16 cellular contexts compared by ENCODE assay signal in genomic region chr15:75656331-75656730, GRCh38. TPM values are rescaled to one million over a fixed set of nuclear protein-coding genes. Genes with fewer than 3 reads are reported as not detected.
A peak's percentile ranks its signal among the peaks of the same experiment; 100 is the strongest.
DNase-seq lines count a peak whose midpoint lies in the region; ATAC-seq, FAIRE-seq and TF ChIP-seq lines count a peak whose summit lies in the region.
"Had no signal": no experiment of that assay in that cellular context is flagged by ENCODE, and none has a peak within 500 bp of the region (broad histone marks: within the 10 kb centered on the region; RNA-seq: fewer than 3 reads in every experiment).

No MANE protein-coding gene starts in this region.

- H3K14ac ChIP-seq in neuronal stem cell (ENCODE audit: low read length), result no peak overlapping the region

- H4K20me1 ChIP-seq in astrocyte (ENCODE audit: insufficient read depth, low read length), result peaks cover 73% of the 10 kb centered on the region

- no peak overlapping the region for H2AK5ac ChIP-seq in neuronal stem cell (ENCODE audit: low read depth, low read length)

- ATAC-seq in left cardiac atrium (no peak), upper lobe of right lung (no peak)

- H3K79me1 ChIP-seq in neuronal stem cell (ENCODE audit: low read depth, low read length), result peaks cover 13% of the 10 kb centered on the region

- TF ChIP-seq EP300 in ovary (IDR thresholded peaks at IDR 0.05), result no peak

- CTCF ChIA-PET in HEK293T (lab: Yijun Ruan, JAX), result no interaction called here

- H3K4me3 ChIP-seq in astrocyte (ENCODE audit: insufficient read depth, low read depth, low read length) (no peak overlapping the region), neuronal stem cell (ENCODE audit: low read length in 2 of 2) (no peak overlapping the region), upper lobe of right lung (no peak overlapping the region), ovary (no peak overlapping the region)
- H3K4me3 ChIP-seq: BLaER1 treated with 17β-estradiol and CSF1 and Interleukin-3, amounts not matched to agents 10 nM and 100 nM had no signal

- H3K36me3 ChIP-seq in astrocyte (ENCODE audit: insufficient read depth, low read length) (peaks cover 4% of the 10 kb centered on the region), neuronal stem cell (replicated peaks in 1 of 2; ENCODE audit: control insufficient read depth in 2 of 2, insufficient read depth in 2 of 2, low read length in 2 of 2) (peaks cover 27 to 84% of the 10 kb centered on the region in 2 donors), upper lobe of right lung (peaks cover 35% of the 10 kb centered on the region), ovary (no peaks in the 10 kb centered on the region)

- no peak overlapping the region for H4K8ac ChIP-seq in neuronal stem cell (ENCODE audit: low read depth, low read length)

- intact Hi-C loops in cardiac septum (cut with DNase I) (no loop called here), left cardiac atrium (cut with DNase I) (no loop called here), upper lobe of right lung (cut with DNase I) (no loop called here), ovary (cut with DNase I) (no loop called here)

- H3K4ac ChIP-seq in neuronal stem cell (ENCODE audit: low read length), result no peak overlapping the region

- no peak overlapping the region for H3K27ac Mint-ChIP-seq in astrocyte (ENCODE audit: unreplicated experiment)

- H3K27ac ChIP-seq in astrocyte (ENCODE audit: low read depth, low read length), result no peak overlapping the region
- no peak overlapping the region for H3K27ac ChIP-seq in neuronal stem cell (replicated peaks; ENCODE audit: low read length)
- no peak overlapping the region for H3K27ac ChIP-seq in upper lobe of right lung
- no peak overlapping the region for H3K27ac ChIP-seq in ovary
- H3K27ac ChIP-seq: BLaER1 treated with 17β-estradiol and CSF1 and Interleukin-3, amounts not matched to agents 10 nM and 100 nM had no signal

- peak overlapping the region; percentile 35 for H3K4me3 Mint-ChIP-seq in astrocyte (ENCODE audit: unreplicated experiment)
- H3K4me3 Mint-ChIP-seq: CD4-positive, CD25-positive, alpha-beta regulatory T cell had no signal

- H2BK15ac ChIP-seq in neuronal stem cell (ENCODE audit: low read length), result no peak overlapping the region

- H3K9me3 Mint-ChIP-seq in astrocyte (ENCODE audit: unreplicated experiment), result no peaks in the 10 kb centered on the region
- H3K9me3 Mint-ChIP-seq: CD4-positive, CD25-positive, alpha-beta regulatory T cell had no signal

- POLR2A ChIA-PET in HEK293T (lab: Yijun Ruan, JAX), result no interaction called here

- WGBS in neuronal stem cell (ENCODE audit: extremely low coverage in 2 of 2, insufficient read length in 2 of 2, insufficient replicate concordance in 1 of 2), 2 donors, result no CpG with 5 or more reads among the region's 5 CpGs
- 92 to 96% (median 95%) methylated on average over 5 of the region's 5 CpGs for WGBS in ovary, 3 donors

- H2BK5ac ChIP-seq in neuronal stem cell (ENCODE audit: low read length), result no peak overlapping the region

- H3K4me1 ChIP-seq in astrocyte (ENCODE audit: insufficient read depth, low read length), result peaks cover 29% of the 10 kb centered on the region
- H3K4me1 ChIP-seq in neuronal stem cell (ENCODE audit: control insufficient read depth in 2 of 2, insufficient read depth in 1 of 2, low read depth in 1 of 2, low read length in 2 of 2), result peaks cover 17 to 23% of the 10 kb centered on the region in 2 donors
- H3K4me1 ChIP-seq in upper lobe of right lung, result peaks cover 52% of the 10 kb centered on the region
- H3K4me1 ChIP-seq in ovary (ENCODE audit: insufficient read depth), result peaks cover 34% of the 10 kb centered on the region

- no peak overlapping the region for H2AFZ ChIP-seq in astrocyte (ENCODE audit: low read depth, low read length)
- H2AFZ ChIP-seq in neuronal stem cell (ENCODE audit: low read length), result no peak overlapping the region

- no peak for TF ChIP-seq POLR2A in ovary (IDR thresholded peaks at IDR 0.05)

- H2BK12ac ChIP-seq in neuronal stem cell (ENCODE audit: low read length), result no peak overlapping the region

- H3K27me3 ChIP-seq in astrocyte (ENCODE audit: insufficient read depth, low read length) (no peaks in the 10 kb centered on the region), neuronal stem cell (ENCODE audit: control insufficient read depth in 3 of 3, insufficient read depth in 3 of 3, low read depth in 1 of 3, low read length in 3 of 3) (no peaks in the 10 kb centered on the region), upper lobe of right lung (no peaks in the 10 kb centered on the region), ovary (no peaks in the 10 kb centered on the region)
- H3K27me3 ChIP-seq: BLaER1 treated with 17β-estradiol and CSF1 and Interleukin-3, amounts not matched to agents 10 nM and 100 nM had no signal

- no peak for TF ChIP-seq CTCF in astrocyte (IDR thresholded peaks at IDR 0.05; ENCODE audit: insufficient read depth, low read depth, low read length)
- no peak for TF ChIP-seq CTCF in upper lobe of right lung (IDR thresholded peaks at IDR 0.05)
- no peak for TF ChIP-seq CTCF in ovary (IDR thresholded peaks at IDR 0.05)

- peaks cover 34% of the 10 kb centered on the region for H3K4me1 Mint-ChIP-seq in astrocyte (ENCODE audit: low read depth, unreplicated experiment)

- no peak for FAIRE-seq in astrocyte (lab: Jason Lieb, UNC)
- FAIRE-seq: H1 had no signal

- DNase-seq in cardiac septum (ENCODE audit: low spot score) (peak; percentile 53), left cardiac atrium (no peak), astrocyte (ENCODE audit: low read depth) (no peak), neuronal stem cell (ENCODE audit: low spot score) (no peak), upper lobe of right lung (peak; percentile 41), NCI-H446 (lab: John Stamatoyannopoulos, UW) (no peak), HEK293T (ENCODE audit: extremely low spot score) (no peak), ovary (no peak)
- DNase-seq: ACHN; Calu3; CD4-positive, CD25-positive, alpha-beta regulatory T cell; DMS 273 treated with DMSO at 0.1 percent for 48 hours; HCEC 1CT; IMR-90 had no signal

- no peak overlapping the region for H3K9ac ChIP-seq in astrocyte (ENCODE audit: low read length)
- peak overlapping the region; percentile 35 for H3K9ac ChIP-seq in neuronal stem cell (ENCODE audit: low read depth, low read length, poor library complexity)
- H3K9ac ChIP-seq: BLaER1 treated with 17β-estradiol and CSF1 and Interleukin-3, amounts not matched to agents 10 nM and 100 nM had no signal

- H3K27me3 Mint-ChIP-seq in astrocyte (ENCODE audit: low read depth, unreplicated experiment), result no peaks in the 10 kb centered on the region
- H3K27me3 Mint-ChIP-seq: CD4-positive, CD25-positive, alpha-beta regulatory T cell had no signal

- peaks cover 19% of the 10 kb centered on the region for H3K36me3 Mint-ChIP-seq in astrocyte (ENCODE audit: low read depth, unreplicated experiment)

- H3K4me2 ChIP-seq in astrocyte (ENCODE audit: low read length) (no peak overlapping the region), neuronal stem cell (ENCODE audit: insufficient read depth, low read length, poor library complexity, severe bottlenecking) (no peak overlapping the region)
- H3K4me2 ChIP-seq: BLaER1 treated with 17β-estradiol and CSF1 and Interleukin-3, amounts not matched to agents 10 nM and 100 nM had no signal

- no peak overlapping the region for H3K23ac ChIP-seq in neuronal stem cell (ENCODE audit: low read depth, low read length, poor library complexity)

- H3K9me3 ChIP-seq in astrocyte (ENCODE audit: insufficient read depth, low read depth, low read length) (no peaks in the 10 kb centered on the region), neuronal stem cell (replicated peaks in 1 of 2; ENCODE audit: control insufficient read depth in 2 of 2, insufficient read depth in 1 of 2, low read depth in 1 of 2, low read length in 2 of 2) (no peaks in the 10 kb centered on the region), upper lobe of right lung (no peaks in the 10 kb centered on the region), ovary (no peaks in the 10 kb centered on the region)
- H3K9me3 ChIP-seq: BLaER1 treated with 17β-estradiol and CSF1 and Interleukin-3, amounts not matched to agents 10 nM and 100 nM had no signal

- no peak overlapping the region for H2BK120ac ChIP-seq in neuronal stem cell (ENCODE audit: low read depth, low read length)

- H4K91ac ChIP-seq in neuronal stem cell (ENCODE audit: low read depth, low read length, poor library complexity), result no peak overlapping the region

- H3K79me2 ChIP-seq in astrocyte (ENCODE audit: insufficient read depth, low read length), result peaks cover 74% of the 10 kb centered on the region

- no peak overlapping the region for H3K18ac ChIP-seq in neuronal stem cell (ENCODE audit: low read length)

TF ChIP-seq in HEK293T, 16 proteins besides CTCF, POLR2A, EP300 and RAD21 (continues in another document):
- TF ChIP-seq ZNF384 (IDR thresholded peaks at IDR 0.05) (no peak), L3MBTL2 (conservative IDR thresholded peaks at IDR 0.05) (no peak), BHLHE40 (IDR thresholded peaks at IDR 0.05; ENCODE audit: borderline replicate concordance) (no peak), HDGF (IDR thresholded peaks at IDR 0.05; ENCODE audit: borderline replicate concordance) (no peak), SP1 (IDR thresholded peaks at IDR 0.05) (no peak)

RNA-seq across cellular contexts. Expression of gene SNX33, which starts 8.6 kb away (rescaled TPM):
- total RNA-seq in cardiac septum (10.3 TPM), left cardiac atrium (10 to 100 TPM; 14.3 to 17.0 TPM), astrocyte (22.3 and 25.6 TPM in 2 replicates), upper lobe of right lung (31.0 TPM), ovary (10 to 100 TPM; 16.0 to 37.3 (median 32.3) TPM)
- polyA plus RNA-seq in neuronal stem cell (2013, experiment 1 of 2), result 9.8 TPM
- 10.7 TPM for polyA plus RNA-seq in neuronal stem cell (2013, experiment 2 of 2)
- polyA plus RNA-seq in ovary, result 10 to 100 TPM; 23.4 to 28.3 TPM

RNA-seq across cellular contexts. Expression of gene IMP3, which starts 16.3 kb away (rescaled TPM):
- total RNA-seq in cardiac septum, result 30.0 TPM
- total RNA-seq in left cardiac atrium, result 10 to 100 TPM; 44.1 to 49.9 TPM
- total RNA-seq in astrocyte, result 43.9 and 48.4 TPM in 2 replicates
- 51.8 TPM for polyA plus RNA-seq in neuronal stem cell (2013, experiment 1 of 2)
- polyA plus RNA-seq in neuronal stem cell (2013, experiment 2 of 2), result 51.5 TPM
- 54.9 TPM for total RNA-seq in upper lobe of right lung
- total RNA-seq in ovary, result 100 to 1,000 TPM in 2 of 7 donors, 10 to 100 TPM in 5; 45.1 to 106 (median 59.6) TPM
- polyA plus RNA-seq in ovary, result 10 to 100 TPM; 47.1 to 51.6 TPM

RNA-seq across cellular contexts. Expression of gene SNUPN, which starts 30.8 kb away (rescaled TPM):
- total RNA-seq in cardiac septum (13.6 TPM), left cardiac atrium (10 to 100 TPM; 15.6 to 21.4 TPM), astrocyte (15.9 and 17.0 TPM in 2 replicates), upper lobe of right lung (23.5 TPM), ovary (10 to 100 TPM; 20.4 to 34.5 (median 27.5) TPM)
- 15.5 TPM for polyA plus RNA-seq in neuronal stem cell (2013, experiment 1 of 2)
- polyA plus RNA-seq in neuronal stem cell (2013, experiment 2 of 2), result 14.9 TPM
- polyA plus RNA-seq in ovary, result 10 to 100 TPM; 29.2 to 35.3 TPM

RNA-seq across cellular contexts. Expression of gene CSPG4, which starts 56.3 kb away (rescaled TPM):
- total RNA-seq in cardiac septum, result 21.3 TPM
- 10 to 100 TPM; 16.8 to 27.6 TPM for total RNA-seq in left cardiac atrium
- total RNA-seq in astrocyte, result 26.9 and 47.8 TPM in 2 replicates
- polyA plus RNA-seq in neuronal stem cell (2013, experiment 1 of 2), result 0.11 TPM
- polyA plus RNA-seq in neuronal stem cell (2013, experiment 2 of 2), result 0.10 TPM
- 12.6 TPM for total RNA-seq in upper lobe of right lung
- total RNA-seq in ovary, result 10 to 100 TPM in 2 of 7 donors, 1 to 10 TPM in 5; 4.2 to 30.0 (median 5.2) TPM
- polyA plus RNA-seq in ovary, result 1 to 10 TPM; 3.3 to 7.8 TPM
- total RNA-seq: Calu3; CD4-positive, CD25-positive, alpha-beta regulatory T cell had no signal
- polyA plus RNA-seq: CD4-positive, CD25-positive, alpha-beta regulatory T cell had no signal

Comparison
In these comparisons a context has a peak if more than half of its experiments do, and no peak if none do; other contexts are left out.
1. DNase-seq: peak in cardiac septum (single experiment) and upper lobe of right lung (single experiment); none in left cardiac atrium (single experiment), astrocyte (single experiment), neuronal stem cell (single experiment), NCI-H446 (0 of 2), HEK293T (single experiment) and ovary (0 of 5).